In genomic region chr3:167814441-167814951, GRCh38 we compare ENCODE assay signal across 10 cellular contexts.
A peak's percentile ranks its signal among the peaks of the same experiment; 100 is the strongest.
DNase-seq lines count a peak whose midpoint lies in the region; ATAC-seq and TF ChIP-seq lines count a peak whose summit lies in the region.
"Had no signal": no experiment of that assay in that cellular context is flagged by ENCODE, and none has a peak within 500 bp of the region (broad histone marks: within the 10 kb centered on the region; RNA-seq: fewer than 3 reads in every experiment).

No MANE protein-coding gene starts in this region.

- H3K27ac ChIP-seq in PC-3 (ENCODE audit: low read length) = peak overlapping the region; percentile 82

- H3K9me3 ChIP-seq in PC-3 (ENCODE audit: low read length) = no peaks in the 10 kb centered on the region

- TF ChIP-seq CTCF in PC-3 (conservative IDR thresholded peaks at IDR 0.05; ENCODE audit: low read depth, low read length) = no peak
- TF ChIP-seq CTCF in fibroblast of the aortic adventitia (IDR thresholded peaks at IDR 0.05; ENCODE audit: insufficient read depth, low read length) = no peak

- no peaks in the 10 kb centered on the region for H3K79me2 ChIP-seq in PC-3 (ENCODE audit: low read length)

- peak overlapping the region; percentile 40 for H3K4me2 ChIP-seq in PC-3 (ENCODE audit: low read length)

- H3F3A ChIP-seq in PC-3 (ENCODE audit: low read length, unreplicated experiment) = no peaks in the 10 kb centered on the region

- peaks cover 45% of the 10 kb centered on the region for H3K4me1 ChIP-seq in PC-3 (ENCODE audit: insufficient read depth, low read length)

- ATAC-seq in PC-3 = peak; percentile 68

- DNase-seq in EL (peak; percentile 16), PC-3 (peak; percentile 80), fibroblast of the aortic adventitia (ENCODE audit: low read depth) (peak; percentile 96), putamen (ENCODE audit: low spot score) (peak; percentile 92), NCI-H510A treated with DMSO at 0.1 percent for 48 hours (lab: John Stamatoyannopoulos, UW) (no peak), SIG-M5 (lab: John Stamatoyannopoulos, UW) (no peak)
- no peak for DNase-seq in T-helper 2 cell treated with Interferon-gamma antibody and Interleukin-4, amounts not matched to agents 5 μg/mL and 100 μg/mL, for 36 hours (ENCODE audit: low spot score)
- no peak for DNase-seq in stimulated activated CD4-positive, alpha-beta T cell treated with anti-CD3 and anti-CD28 coated beads, Interleukin-2, amount 100 ng/mL, for 24 hours
- DNase-seq: activated naive CD8-positive, alpha-beta T cell treated with anti-CD3 and anti-CD28 coated beads for 36 hours; DMS79 treated with DMSO at 0.1 percent for 48 hours had no signal

- no peaks in the 10 kb centered on the region for H3K36me3 ChIP-seq in PC-3 (ENCODE audit: low read depth, low read length)

- H3K9ac ChIP-seq in PC-3 (ENCODE audit: low read length) = peak overlapping the region; percentile 49

- no peaks in the 10 kb centered on the region for H3K27me3 ChIP-seq in PC-3 (ENCODE audit: low read length)

- H3K36me3 Mint-ChIP-seq in T-helper 2 cell treated with Interferon-gamma antibody and Interleukin-4, amounts not matched to agents 5 μg/mL and 100 μg/mL, for 36 hours (ENCODE audit: low read depth) = no peaks in the 10 kb centered on the region
- H3K36me3 Mint-ChIP-seq: activated naive CD8-positive, alpha-beta T cell treated with anti-CD3 and anti-CD28 coated beads for 36 hours had no signal

- H3K27ac Mint-ChIP-seq in T-helper 2 cell treated with Interferon-gamma antibody and Interleukin-4, amounts not matched to agents 5 μg/mL and 100 μg/mL, for 36 hours = no peak overlapping the region
- H3K27ac Mint-ChIP-seq: activated naive CD8-positive, alpha-beta T cell treated with anti-CD3 and anti-CD28 coated beads for 36 hours had no signal

- H3K27me3 Mint-ChIP-seq in T-helper 2 cell treated with Interferon-gamma antibody and Interleukin-4, amounts not matched to agents 5 μg/mL and 100 μg/mL, for 36 hours (ENCODE audit: low read depth) = no peaks in the 10 kb centered on the region
- H3K27me3 Mint-ChIP-seq: activated naive CD8-positive, alpha-beta T cell treated with anti-CD3 and anti-CD28 coated beads for 36 hours had no signal

- intact Hi-C loops in PC-3 (cut with micrococcal nuclease) = loop anchor here (1.0 to 2.0 kb wide), 2 partner anchors 14 to 79 kb away; partner anchors contain the start of gene SERPINI1

- peak overlapping the region; percentile 23; the same call in 1 of the 2 replicates for H2AFZ ChIP-seq in PC-3 (ENCODE audit: low read length)

- H3K4me3 ChIP-seq in PC-3 (ENCODE audit: low read length) (no peak overlapping the region), fibroblast of the aortic adventitia (ENCODE audit: low read depth, low read length) (no peak overlapping the region)

- CTCF ChIA-PET in PC-3 (lab: Charles Lee) = interaction anchor here (0.6 to 1.6 kb wide), 2 partner anchors 55 to 74 kb away, joined by 3 to 7 read pairs; no protein-coding TSS in a partner anchor

- BruUV-seq in PC-3 (replicated peaks; lab: Mats Ljungman, UMichigan) = no TSS peak

- H4K20me1 ChIP-seq in PC-3 (ENCODE audit: low read length) = no peaks in the 10 kb centered on the region

- H3K4me1 Mint-ChIP-seq in T-helper 2 cell treated with Interferon-gamma antibody and Interleukin-4, amounts not matched to agents 5 μg/mL and 100 μg/mL, for 36 hours (ENCODE audit: low read depth) = no peaks in the 10 kb centered on the region
- H3K4me1 Mint-ChIP-seq: activated naive CD8-positive, alpha-beta T cell treated with anti-CD3 and anti-CD28 coated beads for 36 hours had no signal

- no peaks in the 10 kb centered on the region for H3K9me2 ChIP-seq in PC-3 (replicated peaks; ENCODE audit: low read length)

- H3K4me3 Mint-ChIP-seq in T-helper 2 cell treated with Interferon-gamma antibody and Interleukin-4, amounts not matched to agents 5 μg/mL and 100 μg/mL, for 36 hours = no peak overlapping the region
- H3K4me3 Mint-ChIP-seq: activated naive CD8-positive, alpha-beta T cell treated with anti-CD3 and anti-CD28 coated beads for 36 hours had no signal

- no peaks in the 10 kb centered on the region for H3K9me3 Mint-ChIP-seq in T-helper 2 cell treated with Interferon-gamma antibody and Interleukin-4, amounts not matched to agents 5 μg/mL and 100 μg/mL, for 36 hours
- H3K9me3 Mint-ChIP-seq: activated naive CD8-positive, alpha-beta T cell treated with anti-CD3 and anti-CD28 coated beads for 36 hours had no signal

- POLR2A ChIA-PET in PC-3 (lab: Charles Lee; ENCODE audit: unreplicated experiment) = no interaction called here

Comparison
In these comparisons a context has a peak if more than half of its experiments do, and no peak if none do; other contexts are left out.
1. DNase-seq: peak in EL (single experiment), PC-3 (single experiment), fibroblast of the aortic adventitia (single experiment) and putamen (single experiment); none in NCI-H510A treated with DMSO at 0.1 percent for 48 hours (single experiment), T-helper 2 cell treated with Interferon-gamma antibody and Interleukin-4, amounts not matched to agents 5 μg/mL and 100 μg/mL, for 36 hours (single experiment), stimulated activated CD4-positive, alpha-beta T cell treated with anti-CD3 and anti-CD28 coated beads, Interleukin-2, amount 100 ng/mL, for 24 hours (0 of 2) and SIG-M5 (single experiment).